ENCODE assay signal across 8 cellular contexts in genomic region chr4:48831532-48832015, GRCh38. TPM values are rescaled to one million over a fixed set of nuclear protein-coding genes. Genes with fewer than 3 reads are reported as not detected.
DNase-seq lines count a peak whose midpoint lies in the region; ATAC-seq, FAIRE-seq and TF ChIP-seq lines count a peak whose summit lies in the region.

No MANE protein-coding gene starts in this region.

- H3K27me3 ChIP-seq in HUES48 (ENCODE audit: control insufficient read depth, insufficient read depth, low read length) (no peaks in the 10 kb centered on the region), keratinocyte (ENCODE audit: control insufficient read depth, extremely low read depth, insufficient read depth, low read length) (no peaks in the 10 kb centered on the region), subcutaneous abdominal adipose tissue (ENCODE audit: control insufficient read depth in 5 of 5, insufficient read depth in 4 of 5, low read length in 5 of 5) (no peaks in the 10 kb centered on the region)

- peaks cover 13% of the 10 kb centered on the region for H3K4me1 Mint-ChIP-seq in activated naive CD8-positive, alpha-beta T cell treated with anti-CD3 and anti-CD28 coated beads, Interleukin-2, amount 10 ng/mL, durations not matched to agents 7 days and 5 days

- no peak for TF ChIP-seq CTCF in keratinocyte (optimal IDR thresholded peaks at IDR 0.05 in 1 of 3, IDR thresholded peaks at IDR 0.05 in 1 of 3, conservative IDR thresholded peaks at IDR 0.05 in 1 of 3; ENCODE audit: extremely low read depth in 1 of 3, insufficient read depth in 2 of 3, low read length in 3 of 3)

- H3K36me3 Mint-ChIP-seq in activated naive CD8-positive, alpha-beta T cell treated with anti-CD3 and anti-CD28 coated beads, Interleukin-2, amount 10 ng/mL, durations not matched to agents 7 days and 5 days, result peaks cover 16% of the 10 kb centered on the region

- H3K27ac ChIP-seq in HUES48 (ENCODE audit: low read depth, low read length) (peak overlapping the region; percentile 94), keratinocyte (ENCODE audit: control insufficient read depth, insufficient read depth, low read length) (peak overlapping the region; percentile 99), subcutaneous abdominal adipose tissue (ENCODE audit: low read depth, low read length) (peak overlapping the region; percentile 95)

- peaks cover 2% of the 10 kb centered on the region for H4K20me1 ChIP-seq in keratinocyte (ENCODE audit: control insufficient read depth, extremely low read depth, insufficient read depth, low read length)

- H3K4me2 ChIP-seq in keratinocyte (ENCODE audit: control insufficient read depth, extremely low read depth, insufficient read depth, low read depth, low read length), result peak overlapping the region; percentile 81

- no peaks in the 10 kb centered on the region for H3K27me3 Mint-ChIP-seq in activated naive CD8-positive, alpha-beta T cell treated with anti-CD3 and anti-CD28 coated beads, Interleukin-2, amount 10 ng/mL, durations not matched to agents 7 days and 5 days

- peak overlapping the region; percentile 97 for H2AFZ ChIP-seq in keratinocyte (ENCODE audit: control insufficient read depth, low read length)

- H3K9me3 ChIP-seq in HUES48 (ENCODE audit: control insufficient read depth, insufficient read depth, low read length) (no peaks in the 10 kb centered on the region), keratinocyte (ENCODE audit: control insufficient read depth, low read depth, low read length) (no peaks in the 10 kb centered on the region), subcutaneous abdominal adipose tissue (ENCODE audit: control insufficient read depth in 5 of 5, low read length in 5 of 5) (no peaks in the 10 kb centered on the region)

- H3K4me1 ChIP-seq in HUES48 (ENCODE audit: control insufficient read depth, insufficient read depth, low read length), result peaks cover 8% of the 10 kb centered on the region; the same call in 1 of the 2 replicates
- H3K4me1 ChIP-seq in keratinocyte (ENCODE audit: control insufficient read depth, extremely low read depth, insufficient read depth, low read length), result peaks cover 6% of the 10 kb centered on the region
- H3K4me1 ChIP-seq in subcutaneous abdominal adipose tissue (ENCODE audit: control insufficient read depth in 5 of 5, insufficient read depth in 5 of 5, low read length in 5 of 5), result peaks cover 0 to 19% (median 18%) of the 10 kb centered on the region in 5 donors

- no peaks in the 10 kb centered on the region for H3K9me3 Mint-ChIP-seq in activated naive CD8-positive, alpha-beta T cell treated with anti-CD3 and anti-CD28 coated beads, Interleukin-2, amount 10 ng/mL, durations not matched to agents 7 days and 5 days

- DNase-seq in DMS53 treated with DMSO at 0.1 percent for 48 hours (lab: John Stamatoyannopoulos, UW; ENCODE audit: unreplicated experiment) (peak; percentile 37), keratinocyte (ENCODE audit: low read depth, low spot score) (no peak), cerebellum (ENCODE audit: low spot score) (no peak)
- no peak for DNase-seq in activated naive CD8-positive, alpha-beta T cell treated with anti-CD3 and anti-CD28 coated beads, Interleukin-2, amount 10 ng/mL, durations not matched to agents 7 days and 5 days
- DNase-seq in stimulated activated CD4-positive, alpha-beta T cell treated with anti-CD3 and anti-CD28 coated beads, Interleukin-4, amount 100 ng/mL, for 4 hours, result no peak

- peak overlapping the region; percentile 98 for H3K9ac ChIP-seq in HUES48 (ENCODE audit: low read depth, low read length)
- peak overlapping the region; percentile 100 for H3K9ac ChIP-seq in keratinocyte (ENCODE audit: control insufficient read depth, extremely low read depth, insufficient read depth, low read length)
- H3K9ac ChIP-seq in subcutaneous abdominal adipose tissue (ENCODE audit: low read length in 5 of 5), result peak overlapping the region; percentile 65 to 98 (median 88)

- H3K36me3 ChIP-seq in HUES48 (ENCODE audit: control insufficient read depth, insufficient read depth, low read length) (peaks cover 35% of the 10 kb centered on the region), keratinocyte (ENCODE audit: control insufficient read depth in 2 of 2, extremely low read depth in 1 of 2, insufficient read depth in 2 of 2, low read length in 2 of 2) (peaks cover 5 to 6% of the 10 kb centered on the region in 2 experiments), subcutaneous abdominal adipose tissue (ENCODE audit: control insufficient read depth in 5 of 5, insufficient read depth in 5 of 5, low read length in 5 of 5) (peaks cover 10 to 24% (median 18%) of the 10 kb centered on the region in 5 donors)

- dilution Hi-C loops in keratinocyte (cut with MboI; ENCODE audit: extremely low pct_ligation_motif_present, low sequenced_read_pairs), result no loop called here

- H3K9me1 ChIP-seq in keratinocyte (ENCODE audit: control insufficient read depth, extremely low read depth, insufficient read depth, low read length), result no peaks in the 10 kb centered on the region

- ATAC-seq in activated naive CD8-positive, alpha-beta T cell treated with anti-CD3 and anti-CD28 coated beads, Interleukin-2, amount 10 ng/mL, durations not matched to agents 7 days and 5 days (ENCODE audit: low read depth), result no peak
- ATAC-seq in GM18861 (IDR thresholded peaks at IDR 0.05; ENCODE audit: unreplicated experiment), result no peak

- H3K79me2 ChIP-seq in keratinocyte (ENCODE audit: control insufficient read depth, insufficient read depth, low read length), result peaks cover 36% of the 10 kb centered on the region

- H3K4me3 ChIP-seq in HUES48 (ENCODE audit: low read depth, low read length) (peak overlapping the region; percentile 94), keratinocyte (ENCODE audit: control insufficient read depth in 2 of 3, extremely low read depth in 1 of 3, insufficient read depth in 2 of 3, low read depth in 1 of 3, low read length in 3 of 3) (peak overlapping the region; percentile 90 to 99 (median 97)), subcutaneous abdominal adipose tissue (ENCODE audit: low read depth in 1 of 5, low read length in 5 of 5) (peak overlapping the region; percentile 91 to 100 (median 99))

- FAIRE-seq in keratinocyte (lab: Jason Lieb, UNC), result no peak

- POLR2A ChIA-PET in activated naive CD8-positive, alpha-beta T cell treated with anti-CD3 and anti-CD28 coated beads, Interleukin-2, amount 10 ng/mL, durations not matched to agents 7 days and 5 days (lab: Charles Lee), result interaction anchor here (1.2 to 2.2 kb wide), 3 partner anchors 8 to 75 kb away, joined by 6 to 25 read pairs (median 7); partner anchors contain the start of genes FRYL and OCIAD2

- H3K4me3 Mint-ChIP-seq in activated naive CD8-positive, alpha-beta T cell treated with anti-CD3 and anti-CD28 coated beads, Interleukin-2, amount 10 ng/mL, durations not matched to agents 7 days and 5 days, result peak overlapping the region; percentile 100

- peak overlapping the region; percentile 100 for H3K27ac Mint-ChIP-seq in activated naive CD8-positive, alpha-beta T cell treated with anti-CD3 and anti-CD28 coated beads, Interleukin-2, amount 10 ng/mL, durations not matched to agents 7 days and 5 days

RNA-seq across cellular contexts. Expression of gene OCIAD1, which starts 0.7 kb away (rescaled TPM):
- 100 to 1,000 TPM; 104 to 107 TPM for total RNA-seq in activated naive CD8-positive, alpha-beta T cell treated with anti-CD3 and anti-CD28 coated beads, Interleukin-2, amount 10 ng/mL, durations not matched to agents 7 days and 5 days
- polyA plus RNA-seq in keratinocyte, result 130 to 199 TPM (median 168 TPM) in 3 replicates
- polyA plus RNA-seq in keratinocyte (2011; ENCODE audit: low read depth), result 81.0 TPM
- 92.7 and 193 TPM in 2 replicates for polyA plus RNA-seq in keratinocyte (2011; cell fraction: cytosol; rRNA removed)
- polyA plus RNA-seq in keratinocyte (2011; cell fraction: nucleus; rRNA removed), result 220 and 255 TPM in 2 replicates
- 110 and 113 TPM in 2 replicates for polyA plus RNA-seq in keratinocyte (2012; ENCODE audit: low replicate concordance)
- polyA minus RNA-seq in keratinocyte, result 56.1 to 70.9 TPM (median 60.1 TPM) in 3 replicates
- polyA minus RNA-seq in keratinocyte (2011; cell fraction: cytosol; rRNA and poly(A)+ RNA removed), result 90.5 TPM
- 87.5 and 114 TPM in 2 replicates for polyA minus RNA-seq in keratinocyte (2011; cell fraction: nucleus; rRNA and poly(A)+ RNA removed)
- total RNA-seq in cerebellum, result 116 TPM

RNA-seq across cellular contexts. Expression of gene FRYL, which starts 51.5 kb away (rescaled TPM):
- 100 to 1,000 TPM in 1 of 2 experiments, 10 to 100 TPM in 1; 95.9 to 114 TPM for total RNA-seq in activated naive CD8-positive, alpha-beta T cell treated with anti-CD3 and anti-CD28 coated beads, Interleukin-2, amount 10 ng/mL, durations not matched to agents 7 days and 5 days
- 29.4 to 40.4 TPM (median 29.6 TPM) in 3 replicates for polyA plus RNA-seq in keratinocyte
- polyA plus RNA-seq in keratinocyte (2011; ENCODE audit: low read depth), result 19.6 TPM
- polyA plus RNA-seq in keratinocyte (2011; cell fraction: cytosol; rRNA removed), result 9.5 and 20.3 TPM in 2 replicates
- polyA plus RNA-seq in keratinocyte (2011; cell fraction: nucleus; rRNA removed), result 48.6 and 66.2 TPM in 2 replicates
- polyA plus RNA-seq in keratinocyte (2012; ENCODE audit: low replicate concordance), result 20.9 and 29.6 TPM in 2 replicates
- polyA minus RNA-seq in keratinocyte, result 39.1 to 166 TPM (median 101 TPM) in 3 replicates
- 45.7 TPM for polyA minus RNA-seq in keratinocyte (2011; cell fraction: cytosol; rRNA and poly(A)+ RNA removed)
- polyA minus RNA-seq in keratinocyte (2011; cell fraction: nucleus; rRNA and poly(A)+ RNA removed), result 195 and 330 TPM in 2 replicates
- 141 TPM for total RNA-seq in cerebellum
